In genomic region chr1:76031496-76031895, GRCh38 we compare ENCODE assay signal across 9 cellular contexts. TPM values are rescaled to one million over a fixed set of nuclear protein-coding genes. Genes with fewer than 3 reads are reported as not detected.
"Had no signal": no experiment of that assay in that cellular context is flagged by ENCODE, and none has a peak within 500 bp of the region (broad histone marks: within the 10 kb centered on the region; RNA-seq: fewer than 3 reads in every experiment).

No MANE protein-coding gene starts in this region.

- H3K4me2 ChIP-seq: GM23338, KMS-11 had no signal

- H3K9ac ChIP-seq: KMS-11 had no signal

- H3K4me3 ChIP-seq: GM23338, HAP-1 had no signal

- H3K27ac ChIP-seq: KMS-11 had no signal

- H3K4me1 ChIP-seq: HAP-1 had no signal

- H3K9me3 ChIP-seq: HAP-1 had no signal

- H3K36me3 ChIP-seq: HAP-1 had no signal

- DNase-seq: H7, HFFc6, KBM-7 had no signal

- H2AFZ ChIP-seq: GM23338 had no signal

- ATAC-seq: GM23338, HCT116 had no signal

- FAIRE-seq: HTR-8/SVneo had no signal

RNA-seq across cellular contexts. Expression of gene ST6GALNAC3, which starts 43.0 kb away (rescaled TPM):
- total RNA-seq: HT-29 had no signal
